Comparison of ENCODE assay signal across 18 cellular contexts in the genomic region with DNA sequence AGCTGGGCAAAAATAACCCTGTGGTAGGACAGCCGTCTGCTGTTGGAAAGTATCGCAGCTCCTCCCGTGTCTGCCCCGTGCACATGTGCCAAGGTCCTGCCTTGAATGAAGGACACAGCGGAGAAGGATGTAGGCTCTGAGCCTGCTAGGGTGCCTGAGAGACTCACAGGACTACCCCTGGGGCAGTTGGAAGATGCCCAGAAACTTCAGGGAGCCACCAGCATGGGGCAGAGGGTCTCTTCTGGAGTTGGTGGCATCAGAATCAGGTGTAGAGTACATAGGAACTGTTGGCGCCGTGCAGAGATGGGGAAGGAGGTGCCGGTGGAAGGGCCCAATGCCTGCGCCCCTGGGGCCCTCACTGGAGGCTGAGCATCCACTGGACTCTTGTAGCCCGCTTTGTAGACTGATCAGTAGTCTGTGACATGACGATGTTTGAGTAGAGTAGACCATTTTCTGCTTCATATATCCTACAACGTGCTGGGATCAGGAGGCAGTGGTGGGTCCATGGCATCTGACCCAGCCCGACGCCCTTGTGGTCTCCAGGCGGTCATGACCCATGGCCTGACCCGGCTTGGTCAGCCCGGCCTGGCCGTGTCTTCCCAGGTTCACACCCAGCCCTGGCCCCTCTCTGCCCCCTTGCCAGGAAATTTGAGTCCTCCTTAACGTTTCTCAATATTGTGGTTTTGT.
"Had no signal": no experiment of that assay in that cellular context is flagged by ENCODE, and none has a peak within 500 bp of the region (broad histone marks: within the 10 kb centered on the region; RNA-seq: fewer than 3 reads in every experiment).

No MANE protein-coding gene starts in this region.

- H3K36me3 Mint-ChIP-seq: immature natural killer cell; naive thymus-derived CD4-positive, alpha-beta T cell; WTC11 had no signal

- H3K27me3 Mint-ChIP-seq: activated CD4-positive, alpha-beta T cell treated with anti-CD3 and anti-CD28 coated beads, Interleukin-2, amount 10 ng/mL, durations not matched to agents 24 days and 14 days; naive thymus-derived CD4-positive, alpha-beta T cell had no signal

- ATAC-seq: body of pancreas; mucosa of descending colon; naive thymus-derived CD4-positive, alpha-beta T cell; stimulated activated naive B cell treated with anti-CD40 and anti-IgM and Interleukin-4, amounts not matched to agents 10 μg/mL and 1 μg/mL and 100 μg/mL, for 72 hours; WTC11 had no signal

- H3K9me3 Mint-ChIP-seq: activated CD4-positive, alpha-beta T cell treated with anti-CD3 and anti-CD28 coated beads, Interleukin-2, amount 10 ng/mL, durations not matched to agents 24 days and 14 days; activated T-helper 1 cell treated with anti-CD3 and anti-CD28 coated beads, Interleukin-12 subunit alpha, Interleukin-12 subunit beta, Interleukin-2, Interleukin-4 antibody, amounts not matched to agents 30 ng/mL and 10 ng/mL and 1 ng/mL, durations not matched to agents 14 hours and 24 hours and 36 hours; immature natural killer cell; stimulated activated naive B cell treated with anti-CD40 and anti-IgM and Interleukin-4, amounts not matched to agents 10 μg/mL and 1 μg/mL and 100 μg/mL, for 72 hours had no signal

- H3K27ac Mint-ChIP-seq: activated CD4-positive, alpha-beta T cell treated with anti-CD3 and anti-CD28 coated beads, Interleukin-2, amount 10 ng/mL, durations not matched to agents 24 days and 14 days; activated T-helper 1 cell treated with anti-CD3 and anti-CD28 coated beads, Interleukin-12 subunit alpha, Interleukin-12 subunit beta, Interleukin-2, Interleukin-4 antibody, amounts not matched to agents 30 ng/mL and 10 ng/mL and 1 ng/mL, durations not matched to agents 14 hours and 24 hours and 36 hours; stimulated activated naive B cell treated with anti-CD40 and anti-IgM and Interleukin-4, amounts not matched to agents 10 μg/mL and 1 μg/mL and 100 μg/mL, for 72 hours; WTC11 had no signal

- H3K27me3 ChIP-seq: body of pancreas, SJCRH30, upper lobe of left lung had no signal

- DNase-seq: activated CD4-positive, alpha-beta T cell treated with anti-CD3 and anti-CD28 coated beads, Interleukin-2, amount 10 ng/mL, durations not matched to agents 24 days and 14 days; activated naive CD4-positive, alpha-beta T cell treated with anti-CD3 and anti-CD28 coated beads, Interleukin-2, amount 50 U/mL, for 16 hours; amniotic stem cell; central memory CD4-positive, alpha-beta T cell; effector CD4-positive, alpha-beta T cell; esophagus squamous epithelium; immature natural killer cell; mucosa of descending colon; naive thymus-derived CD4-positive, alpha-beta T cell; stimulated activated CD4-positive, alpha-beta T cell treated with anti-CD3 and anti-CD28 coated beads, Interleukin-15, amount 100 ng/mL, for 24 hours; stimulated activated CD4-positive, alpha-beta T cell treated with anti-CD3 and anti-CD28 coated beads, Interleukin-4, amount 100 ng/mL, for 1 hour; stimulated activated naive B cell treated with anti-CD40 and anti-IgM and Interleukin-4, amounts not matched to agents 10 μg/mL and 1 μg/mL and 100 μg/mL, for 72 hours had no signal

- H3K4me3 ChIP-seq: body of pancreas, coronary artery, esophagus squamous epithelium, mucosa of descending colon, SJCRH30, upper lobe of left lung had no signal

- H3K4me3 Mint-ChIP-seq: activated CD4-positive, alpha-beta T cell treated with anti-CD3 and anti-CD28 coated beads, Interleukin-2, amount 10 ng/mL, durations not matched to agents 24 days and 14 days; activated T-helper 1 cell treated with anti-CD3 and anti-CD28 coated beads, Interleukin-12 subunit alpha, Interleukin-12 subunit beta, Interleukin-2, Interleukin-4 antibody, amounts not matched to agents 30 ng/mL and 10 ng/mL and 1 ng/mL, durations not matched to agents 14 hours and 24 hours and 36 hours; naive thymus-derived CD4-positive, alpha-beta T cell; stimulated activated naive B cell treated with anti-CD40 and anti-IgM and Interleukin-4, amounts not matched to agents 10 μg/mL and 1 μg/mL and 100 μg/mL, for 72 hours; WTC11 had no signal

- H3K9me3 ChIP-seq: body of pancreas, esophagus squamous epithelium, mucosa of descending colon, SJCRH30, upper lobe of left lung had no signal

- H3K27ac ChIP-seq: body of pancreas, coronary artery, esophagus squamous epithelium, SJCRH30, upper lobe of left lung had no signal

- H3K36me3 ChIP-seq: esophagus squamous epithelium, SJCRH30, upper lobe of left lung had no signal
